2 cellular contexts compared by ENCODE assay signal in genomic region chr15:90930861-90931629, GRCh38.
TF ChIP-seq lines count a peak whose summit lies in the region.

No MANE protein-coding gene starts in this region.

TF ChIP-seq in A549, 52 proteins besides CTCF, POLR2A, EP300 and RAD21:
- no peak for TF ChIP-seq HOXB13 (CRISPR knock-in tag; IDR thresholded peaks at IDR 0.05; ENCODE audit: low read depth)
- TF ChIP-seq FOSB (CRISPR knock-in tag; IDR thresholded peaks at IDR 0.05): no peak
- TF ChIP-seq HOXA7 (CRISPR knock-in tag; IDR thresholded peaks at IDR 0.05): no peak
- no peak for TF ChIP-seq FOXS1 (CRISPR knock-in tag; IDR thresholded peaks at IDR 0.05)
- TF ChIP-seq TFCP2L1 (CRISPR knock-in tag; IDR thresholded peaks at IDR 0.05): no peak

TF ChIP-seq in HEK293, 187 proteins besides CTCF, POLR2A, EP300 and RAD21:
- TF ChIP-seq ZNF184 (tag by site-specific recombination; IDR thresholded peaks at IDR 0.05) (no peak), ZSCAN16 (tag by site-specific recombination; IDR thresholded peaks at IDR 0.05) (no peak), BCL11A (tag by site-specific recombination; IDR thresholded peaks at IDR 0.05; ENCODE audit: low read depth) (no peak), ZBTB26 (tag by site-specific recombination; optimal IDR thresholded peaks at IDR 0.05) (no peak), ZSCAN4 (tag by site-specific recombination; IDR thresholded peaks at IDR 0.05) (no peak), ZFP37 (tag by site-specific recombination; IDR thresholded peaks at IDR 0.05) (no peak), ZNF24 (tag by site-specific recombination; IDR thresholded peaks at IDR 0.05) (no peak), ZNF747 (tag by site-specific recombination; IDR thresholded peaks at IDR 0.05) (no peak)
